ENCODE assay signal across 21 cellular contexts in the genomic region with DNA sequence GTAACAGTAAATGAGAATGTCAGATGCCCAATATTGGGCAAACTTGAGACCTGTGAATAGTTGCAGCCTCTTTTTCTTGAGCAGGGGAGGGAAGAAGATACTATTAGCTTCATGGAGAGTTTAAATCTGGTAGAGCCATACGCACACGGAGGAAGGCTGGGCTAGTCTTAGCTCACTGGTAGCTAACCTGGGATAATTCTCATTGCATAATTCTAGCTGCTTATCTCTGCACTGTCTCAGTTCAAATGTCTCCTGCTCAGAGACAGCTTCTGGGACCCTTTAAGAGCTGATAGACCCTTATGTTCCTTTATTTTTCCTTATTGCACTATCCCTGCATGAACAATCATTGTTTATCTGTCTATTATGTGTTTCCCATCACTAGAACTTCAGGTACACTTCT. TPM values are rescaled to one million over a fixed set of nuclear protein-coding genes. Genes with fewer than 3 reads are reported as not detected.
"Had no signal": no experiment of that assay in that cellular context is flagged by ENCODE, and none has a peak within 500 bp of the region (broad histone marks: within the 10 kb centered on the region; RNA-seq: fewer than 3 reads in every experiment).

No MANE protein-coding gene starts in this region.

- H3K27ac Mint-ChIP-seq: endodermal cell; natural killer cell treated with Interleukin-12 subunit alpha and Interleukin-12 subunit beta and Interleukin-15 and Interleukin-18, amount 100 ng/mL, for 72 hours; progenitor cell of endocrine pancreas had no signal

- H3K4me1 Mint-ChIP-seq: endodermal cell had no signal

- H3K9me3 Mint-ChIP-seq: endodermal cell had no signal

- H3K27me3 Mint-ChIP-seq: progenitor cell of endocrine pancreas had no signal

- H3K4me3 Mint-ChIP-seq: endodermal cell; natural killer cell treated with Interleukin-12 subunit alpha and Interleukin-12 subunit beta and Interleukin-15 and Interleukin-18, amount 100 ng/mL, for 72 hours had no signal

- H3K36me3 Mint-ChIP-seq: natural killer cell treated with Interleukin-12 subunit alpha and Interleukin-12 subunit beta and Interleukin-15 and Interleukin-18, amount 100 ng/mL, for 72 hours had no signal

- ATAC-seq: left cardiac atrium; natural killer cell treated with Interleukin-12 subunit alpha and Interleukin-12 subunit beta and Interleukin-15 and Interleukin-18, amount 100 ng/mL, for 72 hours; pancreas; right cardiac atrium had no signal

- DNase-seq: effector CD4-positive, alpha-beta T cell; endodermal cell; erythroblast; kidney; left cardiac atrium; left ventricle myocardium inferior; mesenchymal stem cell; midbrain; occipital lobe; pancreas; right cardiac atrium; small intestine; stimulated activated CD4-positive, alpha-beta T cell treated with anti-CD3 and anti-CD28 coated beads, Interleukin-12 subunit alpha, Interleukin-12 subunit beta, amount 100 ng/mL, for 4 hours; stimulated activated naive CD4-positive, alpha-beta T cell; stomach; trophoblast cell had no signal

RNA-seq across cellular contexts. Expression of gene C1orf87, which starts 8.4 kb away (rescaled TPM):
- total RNA-seq: dermis microvascular lymphatic vessel endothelial cell; endodermal cell; endothelial cell of umbilical vein; foreskin keratinocyte; left cardiac atrium; left ventricle myocardium inferior; natural killer cell treated with Interleukin-12 subunit alpha and Interleukin-12 subunit beta and Interleukin-15 and Interleukin-18, amount 100 ng/mL, for 72 hours; pancreas; progenitor cell of endocrine pancreas; right cardiac atrium; stomach had no signal
